Comparison of ENCODE assay signal across 1 cellular context in the genomic region with DNA sequence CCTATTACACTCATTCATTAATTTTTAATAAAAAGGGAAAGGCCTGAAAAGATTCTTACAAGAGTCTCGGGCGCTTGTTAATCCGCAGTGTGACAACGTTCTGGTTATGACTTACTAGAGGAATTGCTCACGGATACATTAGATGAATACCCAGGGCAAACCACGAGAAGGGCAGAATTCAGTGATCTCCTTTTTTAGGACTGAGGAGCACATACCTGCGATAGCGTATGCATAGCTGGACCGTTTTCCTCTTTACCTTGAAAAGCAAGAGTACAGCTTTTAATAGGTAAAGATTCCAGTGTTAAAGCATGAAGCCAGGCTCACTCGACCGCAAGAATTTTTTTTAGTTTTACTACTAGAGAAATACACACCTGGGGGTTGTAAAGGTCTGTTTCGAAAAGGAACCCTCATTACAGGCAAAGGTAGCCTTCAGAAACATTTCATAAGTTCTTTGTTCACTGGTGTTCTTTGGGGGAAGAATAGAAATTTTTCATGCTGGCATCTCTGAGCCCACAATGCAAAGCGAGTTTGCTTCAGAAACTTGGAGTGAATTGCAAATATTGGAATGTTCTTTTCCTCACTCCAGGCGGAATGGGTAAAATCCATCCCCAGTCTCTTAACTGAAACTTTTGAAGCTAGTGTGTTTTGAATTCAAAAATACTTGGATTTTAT.
TF ChIP-seq lines count a peak whose summit lies in the region.

No MANE protein-coding gene starts in this region.

TF ChIP-seq in K562, 482 proteins besides CTCF, POLR2A, EP300 and RAD21:
- TF ChIP-seq BRD9 (IDR thresholded peaks at IDR 0.05; ENCODE audit: low read depth, partially characterized antibody) (peak; percentile 17), NFRKB (IDR thresholded peaks at IDR 0.05; ENCODE audit: low read depth) (peak; percentile 41; the same call in 1 of the 2 replicates), RBM34 (IDR thresholded peaks at IDR 0.05; ENCODE audit: borderline replicate concordance, insufficient read depth, low read length) (no peak), ZNF644 (tag; IDR thresholded peaks at IDR 0.05; ENCODE audit: low read depth) (no peak), LEF1 (IDR thresholded peaks at IDR 0.05) (peak; percentile 18; the same call in 1 of the 2 replicates), NEUROD1 (IDR thresholded peaks at IDR 0.05; ENCODE audit: borderline replicate concordance, low read depth, low read length, partially characterized antibody) (no peak), RBM17 (IDR thresholded peaks at IDR 0.05; ENCODE audit: borderline replicate concordance, low read depth, low read length) (no peak)
- TF ChIP-seq, protein P1, sequence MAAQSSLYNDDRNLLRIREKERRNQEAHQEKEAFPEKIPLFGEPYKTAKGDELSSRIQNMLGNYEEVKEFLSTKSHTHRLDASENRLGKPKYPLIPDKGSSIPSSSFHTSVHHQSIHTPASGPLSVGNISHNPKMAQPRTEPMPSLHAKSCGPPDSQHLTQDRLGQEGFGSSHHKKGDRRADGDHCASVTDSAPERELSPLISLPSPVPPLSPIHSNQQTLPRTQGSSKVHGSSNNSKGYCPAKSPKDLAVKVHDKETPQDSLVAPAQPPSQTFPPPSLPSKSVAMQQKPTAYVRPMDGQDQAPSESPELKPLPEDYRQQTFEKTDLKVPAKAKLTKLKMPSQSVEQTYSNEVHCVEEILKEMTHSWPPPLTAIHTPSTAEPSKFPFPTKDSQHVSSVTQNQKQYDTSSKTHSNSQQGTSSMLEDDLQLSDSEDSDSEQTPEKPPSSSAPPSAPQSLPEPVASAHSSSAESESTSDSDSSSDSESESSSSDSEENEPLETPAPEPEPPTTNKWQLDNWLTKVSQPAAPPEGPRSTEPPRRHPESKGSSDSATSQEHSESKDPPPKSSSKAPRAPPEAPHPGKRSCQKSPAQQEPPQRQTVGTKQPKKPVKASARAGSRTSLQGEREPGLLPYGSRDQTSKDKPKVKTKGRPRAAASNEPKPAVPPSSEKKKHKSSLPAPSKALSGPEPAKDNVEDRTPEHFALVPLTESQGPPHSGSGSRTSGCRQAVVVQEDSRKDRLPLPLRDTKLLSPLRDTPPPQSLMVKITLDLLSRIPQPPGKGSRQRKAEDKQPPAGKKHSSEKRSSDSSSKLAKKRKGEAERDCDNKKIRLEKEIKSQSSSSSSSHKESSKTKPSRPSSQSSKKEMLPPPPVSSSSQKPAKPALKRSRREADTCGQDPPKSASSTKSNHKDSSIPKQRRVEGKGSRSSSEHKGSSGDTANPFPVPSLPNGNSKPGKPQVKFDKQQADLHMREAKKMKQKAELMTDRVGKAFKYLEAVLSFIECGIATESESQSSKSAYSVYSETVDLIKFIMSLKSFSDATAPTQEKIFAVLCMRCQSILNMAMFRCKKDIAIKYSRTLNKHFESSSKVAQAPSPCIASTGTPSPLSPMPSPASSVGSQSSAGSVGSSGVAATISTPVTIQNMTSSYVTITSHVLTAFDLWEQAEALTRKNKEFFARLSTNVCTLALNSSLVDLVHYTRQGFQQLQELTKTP (IDR thresholded peaks at IDR 0.05; ENCODE audit: low read depth in 1 of 2, partially characterized antibody in 2 of 2): peak; percentile 18 to 23
- TF ChIP-seq, protein P2, sequence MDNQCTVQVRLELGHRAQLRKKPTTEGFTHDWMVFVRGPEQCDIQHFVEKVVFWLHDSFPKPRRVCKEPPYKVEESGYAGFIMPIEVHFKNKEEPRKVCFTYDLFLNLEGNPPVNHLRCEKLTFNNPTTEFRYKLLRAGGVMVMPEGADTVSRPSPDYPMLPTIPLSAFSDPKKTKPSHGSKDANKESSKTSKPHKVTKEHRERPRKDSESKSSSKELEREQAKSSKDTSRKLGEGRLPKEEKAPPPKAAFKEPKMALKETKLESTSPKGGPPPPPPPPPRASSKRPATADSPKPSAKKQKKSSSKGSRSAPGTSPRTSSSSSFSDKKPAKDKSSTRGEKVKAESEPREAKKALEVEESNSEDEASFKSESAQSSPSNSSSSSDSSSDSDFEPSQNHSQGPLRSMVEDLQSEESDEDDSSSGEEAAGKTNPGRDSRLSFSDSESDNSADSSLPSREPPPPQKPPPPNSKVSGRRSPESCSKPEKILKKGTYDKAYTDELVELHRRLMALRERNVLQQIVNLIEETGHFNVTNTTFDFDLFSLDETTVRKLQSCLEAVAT (IDR thresholded peaks at IDR 0.05): 0 out of 4 replicates have a peak, but pooled peaks of 1 of the 2 experiments have one; percentile 26
